Comparison of ENCODE assay signal across 8 cellular contexts in genomic region chr1:12124693-12125421, GRCh38. TPM values are rescaled to one million over a fixed set of nuclear protein-coding genes. Genes with fewer than 3 reads are reported as not detected.
DNase-seq lines count a peak whose midpoint lies in the region; ATAC-seq and TF ChIP-seq lines count a peak whose summit lies in the region.

No MANE protein-coding gene starts in this region.

- H3K4me3 ChIP-seq in SJSA1 (no peak overlapping the region), trophoblast cell (ENCODE audit: low read depth, low read length) (no peak overlapping the region), tibial nerve (no peak overlapping the region)

- H3K27me3 ChIP-seq in SJSA1 (replicated peaks) (0 out of 2 replicates have a peak, but pooled peaks cover 4% of the 10 kb centered on the region), trophoblast cell (ENCODE audit: insufficient read depth, low read length) (no peaks in the 10 kb centered on the region), tibial nerve (no peaks in the 10 kb centered on the region)

- DNase-seq in Caki2 (ENCODE audit: low read depth) (peak; percentile 48), HUDEP-2 (lab: John Stamatoyannopoulos, UW; ENCODE audit: unreplicated experiment in 76 of 76) (peak in 54 of 76 experiments; percentile 7 to 72 (median 37)), SJSA1 (ENCODE audit: low read depth in 1 of 2, low spot score in 2 of 2) (peak; percentile 65 to 74), globus pallidus (ENCODE audit: low spot score) (peak; percentile 59), trophoblast cell (peak; percentile 72 to 92), tibial nerve (ENCODE audit: low spot score in 2 of 2) (peak; percentile 75 to 87)
- DNase-seq in activated naive CD4-positive, alpha-beta T cell (lab: John Stamatoyannopoulos, UW), result peak; percentile 47 to 70 (median 67)

- H3K23ac ChIP-seq in trophoblast cell (ENCODE audit: low read length), result no peak overlapping the region

- H2AK5ac ChIP-seq in trophoblast cell (ENCODE audit: low read length), result peak overlapping the region; percentile 63

- ATAC-seq in GM21390 (IDR thresholded peaks at IDR 0.05; ENCODE audit: unreplicated experiment), result no peak

- H2AFZ ChIP-seq in trophoblast cell (ENCODE audit: insufficient read depth, low read length, poor library complexity), result no peak overlapping the region

- peak in 1 of 2 donors; percentile 69 for TF ChIP-seq EP300 in tibial nerve (IDR thresholded peaks at IDR 0.05)

- TF ChIP-seq CTCF in tibial nerve (IDR thresholded peaks at IDR 0.05), result peak; percentile 93 to 96 (median 94)

- no peak for TF ChIP-seq POLR2A in tibial nerve (IDR thresholded peaks at IDR 0.05)

- H4K91ac ChIP-seq in trophoblast cell (ENCODE audit: low read depth, low read length), result peak overlapping the region; percentile 4

- no peaks in the 10 kb centered on the region for H3K36me3 ChIP-seq in SJSA1
- H3K36me3 ChIP-seq in trophoblast cell (ENCODE audit: control insufficient read depth in 1 of 2, insufficient read depth in 2 of 2, low read length in 2 of 2), result no peaks in the 10 kb centered on the region
- H3K36me3 ChIP-seq in tibial nerve, result no peaks in the 10 kb centered on the region

- H3K9ac ChIP-seq in trophoblast cell (ENCODE audit: low read length), result no peak overlapping the region

- no peak overlapping the region for H4K8ac ChIP-seq in trophoblast cell (ENCODE audit: low read depth, low read length)

- no peaks in the 10 kb centered on the region for H3K9me3 ChIP-seq in SJSA1 (replicated peaks)
- H3K9me3 ChIP-seq in trophoblast cell (ENCODE audit: insufficient read depth, low read depth, low read length), result no peaks in the 10 kb centered on the region
- H3K9me3 ChIP-seq in tibial nerve, result no peaks in the 10 kb centered on the region

- H2BK5ac ChIP-seq in trophoblast cell (ENCODE audit: low read depth, low read length, poor library complexity), result no peak overlapping the region

- H2BK120ac ChIP-seq in trophoblast cell (ENCODE audit: insufficient read depth, low read length, poor library complexity), result peak overlapping the region; percentile 20

- no peak overlapping the region for H3K4me2 ChIP-seq in trophoblast cell (ENCODE audit: low read length)

- no peak overlapping the region for H3K4ac ChIP-seq in trophoblast cell (ENCODE audit: low read depth, low read length)

- no peaks in the 10 kb centered on the region for H3K79me2 ChIP-seq in trophoblast cell (ENCODE audit: control insufficient read depth, insufficient read depth, low read length, poor library complexity)

- in situ Hi-C loops in Caki2 (cut with HindIII; ENCODE audit: low pct_unique_long_range_greater_than_20kb, low sequenced_read_pairs), result no loop called here

- H3K14ac ChIP-seq in trophoblast cell (ENCODE audit: low read length), result peak overlapping the region; percentile 28

- peak overlapping the region; percentile 13 for H2BK12ac ChIP-seq in trophoblast cell (ENCODE audit: low read length)

- H3K27ac ChIP-seq in SJSA1 (no peak overlapping the region), trophoblast cell (ENCODE audit: low read depth, low read length) (no peak overlapping the region), tibial nerve (peak overlapping the region in 2 of 4 donors; percentile 38 to 59)

- no CpG with 5 or more reads among the region's 19 CpGs for whole genome bisulfite sequencing in trophoblast cell (ENCODE audit: extremely low coverage, insufficient coverage, insufficient read length)
- 47% methylated on average over 19 of the region's 19 CpGs for WGBS in tibial nerve, 2 donors

- H4K12ac ChIP-seq in trophoblast cell (ENCODE audit: low read depth, low read length), result no peak overlapping the region

- H3K18ac ChIP-seq in trophoblast cell (ENCODE audit: low read length), result no peak overlapping the region

- no peaks in the 10 kb centered on the region for H3K4me1 ChIP-seq in SJSA1 (replicated peaks)
- H3K4me1 ChIP-seq in trophoblast cell (ENCODE audit: control insufficient read depth in 1 of 2, insufficient read depth in 2 of 2, low read length in 2 of 2), result no peaks in the 10 kb centered on the region
- H3K4me1 ChIP-seq in tibial nerve, result peaks cover 0 to 17% (median 12%) of the 10 kb centered on the region in 4 donors

- H3K79me1 ChIP-seq in trophoblast cell (ENCODE audit: low read length), result peaks cover 7% of the 10 kb centered on the region

RNA-seq across cellular contexts. Expression of gene TNFRSF1B, which starts 41.9 kb away (rescaled TPM):
- 2.8 and 7.3 TPM in 2 replicates for total RNA-seq in Caki2 (2014; rRNA removed; shearing (Covaris generic); ENCODE audit: low replicate concordance)
- total RNA-seq in SJSA1 (2014; rRNA removed; shearing (Covaris generic)), result 0.13 and 1.4 TPM in 2 replicates
- 239 and 247 TPM in 2 replicates for polyA plus RNA-seq in trophoblast cell (2013)
- total RNA-seq in tibial nerve, result 10 to 100 TPM; 27.4 to 62.1 (median 43.5) TPM
